In genomic region chr10:118543714-118544400, GRCh38 we compare ENCODE assay signal across 8 cellular contexts. TPM values are rescaled to one million over a fixed set of nuclear protein-coding genes. Genes with fewer than 3 reads are reported as not detected.
A peak's percentile ranks its signal among the peaks of the same experiment; 100 is the strongest.
DNase-seq lines count a peak whose midpoint lies in the region; ATAC-seq and TF ChIP-seq lines count a peak whose summit lies in the region.

No MANE protein-coding gene starts in this region.

- DNase-seq in A172 (ENCODE audit: low spot score) (peak; percentile 55), NOMO-1 (lab: John Stamatoyannopoulos, UW; ENCODE audit: unreplicated experiment in 2 of 2) (peak; percentile 50 to 58), heart left ventricle (peak in 1 of 5 donors; percentile 38), spleen (no peak), ureter (ENCODE audit: low spot score) (no peak)
- DNase-seq in activated T-cell treated with anti-CD3 and anti-CD28 coated beads, Interleukin-2, amount 50 U/mL, for 72 hours, result peak; percentile 42 to 50

- H3K27me3 ChIP-seq in heart left ventricle (peaks cover 0 to 30% (median 6%) of the 10 kb centered on the region in 9 donors), spleen (replicated peaks in 1 of 7) (peaks cover 0 to 61% (median 0%) of the 10 kb centered on the region in 7 donors)

- no peak overlapping the region for H3K27ac Mint-ChIP-seq in activated T-cell treated with anti-CD3 and anti-CD28 coated beads, Interleukin-2, amount 50 U/mL, for 72 hours

- H3K36me3 ChIP-seq in heart left ventricle (no peaks in the 10 kb centered on the region), spleen (no peaks in the 10 kb centered on the region)

- H3K36me3 Mint-ChIP-seq in activated T-cell treated with anti-CD3 and anti-CD28 coated beads, Interleukin-2, amount 50 U/mL, for 72 hours (ENCODE audit: insufficient read depth in 2 of 2), result no peaks in the 10 kb centered on the region

- H3K27ac ChIP-seq in heart left ventricle, result no peak overlapping the region
- no peak overlapping the region for H3K27ac ChIP-seq in spleen

- H3K9me3 Mint-ChIP-seq in activated T-cell treated with anti-CD3 and anti-CD28 coated beads, Interleukin-2, amount 50 U/mL, for 72 hours, result no peaks in the 10 kb centered on the region

- H3K4me3 ChIP-seq in heart left ventricle (no peak overlapping the region), spleen (no peak overlapping the region)

- no peak for TF ChIP-seq POLR2A in heart left ventricle (IDR thresholded peaks at IDR 0.05)
- no peak for TF ChIP-seq POLR2A in spleen (IDR thresholded peaks at IDR 0.05)

- H3K4me3 Mint-ChIP-seq in activated T-cell treated with anti-CD3 and anti-CD28 coated beads, Interleukin-2, amount 50 U/mL, for 72 hours, result no peak overlapping the region

- peaks cover 5% of the 10 kb centered on the region for H3K4me1 Mint-ChIP-seq in activated T-cell treated with anti-CD3 and anti-CD28 coated beads, Interleukin-2, amount 50 U/mL, for 72 hours (ENCODE audit: low read depth)

- intact Hi-C loops in heart left ventricle (cut with DNase I), result loop anchor here in 1 of 10 donors (10.0 kb wide), 1 partner anchor 1049 kb away; no protein-coding TSS in a partner anchor
- intact Hi-C loops in spleen (cut with DNase I; ENCODE audit: low total_unique reads), result no loop called here

- H3K4me1 ChIP-seq in heart left ventricle, result no peaks in the 10 kb centered on the region
- H3K4me1 ChIP-seq in spleen, result no peaks in the 10 kb centered on the region

- 27 to 54% (median 29%) methylated on average over 6 to 13 of the region's 13 CpGs for WGBS in heart left ventricle, 4 donors
- WGBS in spleen, 5 donors, result 27 to 36% (median 30%) methylated on average over 11 to 13 of the region's 13 CpGs

- H3K9me3 ChIP-seq in heart left ventricle (peaks cover 0 to 2% (median 0%) of the 10 kb centered on the region in 12 donors), spleen (peaks cover 0 to 6% (median 0%) of the 10 kb centered on the region in 8 donors)

- peaks cover 31% of the 10 kb centered on the region for H3K27me3 Mint-ChIP-seq in activated T-cell treated with anti-CD3 and anti-CD28 coated beads, Interleukin-2, amount 50 U/mL, for 72 hours (ENCODE audit: low read depth)

- ATAC-seq in HG03060 (IDR thresholded peaks at IDR 0.05; ENCODE audit: low read depth, unreplicated experiment), result peak; percentile 41
- peak; percentile 68 to 69 for ATAC-seq in activated T-cell treated with anti-CD3 and anti-CD28 coated beads, Interleukin-2, amount 50 U/mL, for 72 hours (replicated peaks in 1 of 2)
- ATAC-seq in heart left ventricle, result peak in 3 of 4 donors; percentile 47 to 80 (median 66)

- TF ChIP-seq CTCF in GM12874 (IDR thresholded peaks at IDR 0.05; ENCODE audit: insufficient read depth, low read depth, low read length) (peak; percentile 70), heart left ventricle (IDR thresholded peaks at IDR 0.05) (peak; percentile 15 to 58 (median 36)), spleen (IDR thresholded peaks at IDR 0.05 in 8 of 11, conservative IDR thresholded peaks at IDR 0.05 in 3 of 11) (peak in 6 of 11 experiments; percentile 17 to 50 (median 41))

RNA-seq across cellular contexts. Expression of gene PRLHR, which starts 51.6 kb away (rescaled TPM):
- not detected in 2 replicates for total RNA-seq in A172 (2014; rRNA removed; shearing (Covaris generic))
- total RNA-seq in activated T-cell treated with anti-CD3 and anti-CD28 coated beads, Interleukin-2, amount 50 U/mL, for 72 hours, result not detected
- not detected for total RNA-seq in heart left ventricle
- polyA plus RNA-seq in heart left ventricle, result not detected
- not detected for total RNA-seq in spleen
- not detected for polyA plus RNA-seq in spleen
- total RNA-seq in ureter, result not detected

Comparison
In these comparisons a context has a peak if more than half of its experiments do, and no peak if none do; other contexts are left out.
1. DNase-seq: peak in A172 (single experiment), NOMO-1 (2 of 2) and activated T-cell treated with anti-CD3 and anti-CD28 coated beads, Interleukin-2, amount 50 U/mL, for 72 hours (2 of 2); none in spleen (single experiment) and ureter (single experiment).
2. Peak in every context shown above with its lines, with median percentiles within 50 percentile points of each other: CTCF ChIP-seq and ATAC-seq.